ENCODE assay signal across 10 cellular contexts in the genomic region with DNA sequence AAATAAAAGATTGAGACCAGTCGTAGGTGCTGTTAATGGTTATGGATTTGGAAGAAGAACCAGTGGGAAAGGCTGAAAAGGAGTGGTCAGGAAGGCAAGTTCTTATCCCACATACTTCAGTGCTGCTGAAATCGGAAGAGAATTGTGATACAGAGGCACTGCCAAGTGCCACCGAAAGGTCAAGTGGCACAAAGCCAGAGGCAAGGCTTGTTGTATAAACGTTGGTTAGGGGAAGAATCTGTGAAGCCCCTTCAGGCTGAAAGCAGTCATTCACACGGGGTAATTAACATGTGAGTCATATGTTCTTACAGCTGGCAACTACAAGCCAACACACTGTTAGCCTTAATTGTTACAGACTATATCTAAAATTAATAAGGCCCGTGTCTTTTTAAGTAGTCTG. TPM values are rescaled to one million over a fixed set of nuclear protein-coding genes. Genes with fewer than 3 reads are reported as not detected.
A peak's percentile ranks its signal among the peaks of the same experiment; 100 is the strongest.
DNase-seq lines count a peak whose midpoint lies in the region; ATAC-seq and TF ChIP-seq lines count a peak whose summit lies in the region.
"Had no signal": no experiment of that assay in that cellular context is flagged by ENCODE, and none has a peak within 500 bp of the region (broad histone marks: within the 10 kb centered on the region; RNA-seq: fewer than 3 reads in every experiment).

No MANE protein-coding gene starts in this region.

- 13 to 20% methylated on average over 6 of the region's 6 CpGs for WGBS in esophagus squamous epithelium, 2 donors

- POLR2A ChIA-PET in AG04450 (lab: Yijun Ruan, JAX): no interaction called here

- H3K4me3 ChIP-seq in AG04450 (ENCODE audit: low read depth, low read length): no peak overlapping the region
- no peak overlapping the region for H3K4me3 ChIP-seq in esophagus squamous epithelium

- TF ChIP-seq CTCF in AG04450 (IDR thresholded peaks at IDR 0.05; ENCODE audit: low read depth, low read length) (no peak), esophagus squamous epithelium (IDR thresholded peaks at IDR 0.05) (no peak)

- intact Hi-C loops in esophagus squamous epithelium (cut with DNase I): no loop called here

- peaks cover 0 to 47% (median 4%) of the 10 kb centered on the region in 3 donors for H3K36me3 ChIP-seq in esophagus squamous epithelium

- H3K27me3 Mint-ChIP-seq in T-helper 17 cell: no peaks in the 10 kb centered on the region

- CTCF ChIA-PET in AG04450 (lab: Charles Lee): no interaction called here

- DNase-seq in AG04450 (ENCODE audit: low read depth, low spot score) (peak; percentile 11), HT1080 (ENCODE audit: low read depth) (peak; percentile 67), T-helper 17 cell (no peak), iPS-NIHi11 (ENCODE audit: low spot score) (peak; percentile 18), activated T-cell treated with anti-CD3 and anti-CD28 coated beads for 4 hours (no peak), esophagus squamous epithelium (lab: John Stamatoyannopoulos, UW) (no peak)
- DNase-seq: DND-41, SIG-M5 had no signal

- peaks cover 0 to 16% (median 6%) of the 10 kb centered on the region in 3 donors for H3K4me1 ChIP-seq in esophagus squamous epithelium

- no peak overlapping the region for H3K27ac ChIP-seq in AG04450 (ENCODE audit: low read depth, low read length)
- H3K27ac ChIP-seq in esophagus squamous epithelium: no peak overlapping the region

- ATAC-seq in T-helper 17 cell (no peak), HG02938 (IDR thresholded peaks at IDR 0.05; ENCODE audit: unreplicated experiment) (no peak), HG03196 (IDR thresholded peaks at IDR 0.05; ENCODE audit: unreplicated experiment) (no peak)

- H3K4me1 Mint-ChIP-seq in T-helper 17 cell: peaks cover 7% of the 10 kb centered on the region

- no peaks in the 10 kb centered on the region for H3K9me3 ChIP-seq in AG04450 (ENCODE audit: control insufficient read depth, insufficient read depth, low read length)
- no peaks in the 10 kb centered on the region for H3K9me3 ChIP-seq in T-helper 17 cell (ENCODE audit: control insufficient read depth, low read length, poor library complexity, severe bottlenecking)
- no peaks in the 10 kb centered on the region for H3K9me3 ChIP-seq in esophagus squamous epithelium

- TF ChIP-seq POLR2A in esophagus squamous epithelium (IDR thresholded peaks at IDR 0.05): no peak

- H3K27me3 ChIP-seq in AG04450 (ENCODE audit: control insufficient read depth, insufficient read depth, low read length) (no peaks in the 10 kb centered on the region), esophagus squamous epithelium (no peaks in the 10 kb centered on the region)

- peak overlapping the region; percentile 51 for H3K27ac Mint-ChIP-seq in T-helper 17 cell

- H3K36me3 Mint-ChIP-seq in T-helper 17 cell (ENCODE audit: low read depth): peaks cover 6% of the 10 kb centered on the region

- H3K4me3 Mint-ChIP-seq in T-helper 17 cell: no peak overlapping the region

RNA-seq across cellular contexts. Expression of a gene that starts 48.8 kb away (rescaled TPM):
- 5.9 and 6.8 TPM in 2 replicates for polyA plus RNA-seq in AG04450 (2011; rRNA removed)
- polyA minus RNA-seq in AG04450 (2011; rRNA and poly(A)+ RNA removed): 14.7 and 15.1 TPM in 2 replicates
- total RNA-seq in HT1080 (2014; rRNA removed; shearing (Covaris generic)): 12.7 and 13.0 TPM in 2 replicates
- polyA plus RNA-seq in HT1080 (2015; cell fraction: cytosol; rRNA removed): 4.8 and 5.7 TPM in 2 replicates
- 32.2 and 34.1 TPM in 2 replicates for polyA plus RNA-seq in HT1080 (2015; cell fraction: nucleus; rRNA removed)
- total RNA-seq in T-helper 17 cell (10 to 100 TPM; 26.8 to 34.5 TPM), esophagus squamous epithelium (10 to 100 TPM in 1 of 4 donors, 1 to 10 TPM in 3; 5.9 to 14.3 (median 8.8) TPM)

Comparison
In these comparisons a context has a peak if more than half of its experiments do, and no peak if none do; other contexts are left out.
1. DNase-seq: peak in AG04450 (single experiment), HT1080 (single experiment) and iPS-NIHi11 (single experiment); none in T-helper 17 cell (0 of 3), activated T-cell treated with anti-CD3 and anti-CD28 coated beads for 4 hours (single experiment) and esophagus squamous epithelium (single experiment).